2 cellular contexts compared by ENCODE assay signal in the genomic region with DNA sequence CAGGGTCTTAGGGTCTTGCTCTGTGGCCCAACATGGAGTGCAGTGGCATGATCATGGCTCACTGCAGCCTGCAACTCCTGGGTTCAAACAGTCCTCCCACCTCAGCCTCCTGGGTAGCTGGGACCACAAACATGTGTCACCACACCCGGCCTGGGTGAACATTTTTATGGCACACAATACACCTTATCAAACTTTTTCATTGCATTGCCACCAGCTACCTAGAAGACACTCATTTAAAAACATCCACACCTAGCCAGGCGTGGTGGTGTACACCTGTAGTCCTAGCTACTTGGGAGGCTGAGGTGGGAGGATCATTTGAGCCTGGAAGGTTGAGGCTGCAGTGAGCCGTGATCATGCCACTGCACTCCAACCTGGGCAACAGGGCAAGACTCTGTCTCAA. TPM values are rescaled to one million over a fixed set of nuclear protein-coding genes. Genes with fewer than 3 reads are reported as not detected.
"Had no signal": no experiment of that assay in that cellular context is flagged by ENCODE, and none has a peak within 500 bp of the region (broad histone marks: within the 10 kb centered on the region; RNA-seq: fewer than 3 reads in every experiment).

No MANE protein-coding gene starts in this region.

RNA-seq across cellular contexts. Expression of gene RIPPLY3, which starts 2.6 kb away (rescaled TPM):
- total RNA-seq: G401, GM12878 had no signal
- polyA plus RNA-seq: GM12878 had no signal
